ENCODE assay signal across 8 cellular contexts in the genomic region with DNA sequence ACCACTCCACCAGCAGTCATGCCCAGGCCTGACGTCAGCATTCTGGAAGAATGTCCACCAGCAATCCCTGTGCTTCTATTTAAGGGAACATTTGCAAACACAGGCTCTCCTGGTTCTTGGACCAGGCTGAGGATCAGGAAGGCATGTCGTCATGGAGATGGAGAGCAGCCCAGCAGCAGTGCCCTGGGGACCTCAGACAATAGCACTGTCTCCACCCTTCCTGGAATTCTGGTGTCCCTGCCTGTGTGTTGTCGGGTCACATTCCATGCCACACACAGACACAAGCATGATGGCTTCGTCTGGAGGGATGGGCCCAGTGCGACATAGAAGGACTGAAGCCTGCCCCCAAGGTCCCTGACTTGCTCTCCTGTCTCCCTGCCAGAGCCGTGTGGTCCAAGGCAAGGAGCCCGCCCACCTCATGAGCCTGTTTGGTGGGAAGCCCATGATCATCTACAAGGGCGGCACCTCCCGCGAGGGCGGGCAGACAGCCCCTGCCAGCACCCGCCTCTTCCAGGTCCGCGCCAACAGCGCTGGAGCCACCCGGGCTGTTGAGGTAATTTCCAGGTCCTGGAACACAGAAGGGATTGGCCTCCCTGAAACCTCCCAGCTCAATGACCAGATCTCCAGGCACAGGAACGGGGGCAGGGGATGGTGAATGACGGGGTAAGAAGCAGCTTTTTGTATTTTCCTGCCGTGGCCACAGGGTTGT. TPM values are rescaled to one million over a fixed set of nuclear protein-coding genes. Genes with fewer than 3 reads are reported as not detected.
A peak's percentile ranks its signal among the peaks of the same experiment; 100 is the strongest.
DNase-seq lines count a peak whose midpoint lies in the region; ATAC-seq and TF ChIP-seq lines count a peak whose summit lies in the region.
"Had no signal": no experiment of that assay in that cellular context is flagged by ENCODE, and none has a peak within 500 bp of the region (broad histone marks: within the 10 kb centered on the region; RNA-seq: fewer than 3 reads in every experiment).

No MANE protein-coding gene starts in this region.

- peaks cover 85% of the 10 kb centered on the region for H3K36me3 ChIP-seq in SJSA1
- peaks cover 48% of the 10 kb centered on the region for H3K36me3 ChIP-seq in fibroblast of lung (ENCODE audit: control insufficient read depth, insufficient read depth, low read length)
- H3K36me3 ChIP-seq in mucosa of rectum (ENCODE audit: control insufficient read depth in 2 of 2, insufficient read depth in 2 of 2, low read length in 2 of 2) = peaks cover 83 to 85% of the 10 kb centered on the region in 2 donors
- peaks cover 7% of the 10 kb centered on the region for H3K36me3 ChIP-seq in urinary bladder (ENCODE audit: insufficient read depth)
- no peaks in the 10 kb centered on the region; the same call in 1 of the 2 replicates for H3K36me3 ChIP-seq in H7 (replicated peaks; ENCODE audit: control insufficient read depth, insufficient read depth, low read length)
- H3K36me3 ChIP-seq in SK-N-SH (replicated peaks in 1 of 2; ENCODE audit: control insufficient read depth in 1 of 2, insufficient read depth in 2 of 2, low read length in 1 of 2) = peaks cover 48 to 68% of the 10 kb centered on the region in 2 experiments

- peak; percentile 96 for DNase-seq in SJSA1 (ENCODE audit: low read depth in 1 of 2, low spot score in 2 of 2)
- DNase-seq in fibroblast of lung (ENCODE audit: low read depth in 2 of 2) = peak; percentile 63 to 74
- DNase-seq in H7 = no peak
- no peak for DNase-seq in SK-N-SH

- TF ChIP-seq EP300 in SK-N-SH (IDR thresholded peaks at IDR 0.05; ENCODE audit: borderline replicate concordance in 1 of 2, low read depth in 1 of 2, low read length in 1 of 2) = no peak

- no peaks in the 10 kb centered on the region for H3F3A ChIP-seq in SK-N-SH (replicated peaks; ENCODE audit: insufficient read depth)

- no peaks in the 10 kb centered on the region for H4K20me1 ChIP-seq in fibroblast of lung (ENCODE audit: control insufficient read depth, extremely low read depth, insufficient read depth, low read length)
- no peaks in the 10 kb centered on the region for H4K20me1 ChIP-seq in SK-N-SH (ENCODE audit: insufficient read depth)

- TF ChIP-seq CTCF in fibroblast of lung (conservative IDR thresholded peaks at IDR 0.05 in 1 of 2, IDR thresholded peaks at IDR 0.05 in 1 of 2; ENCODE audit: low read depth in 1 of 2, low read length in 2 of 2) (no peak), SK-N-SH (IDR thresholded peaks at IDR 0.05) (no peak)

- H3K4me2 ChIP-seq in fibroblast of lung (ENCODE audit: extremely low read depth, insufficient read depth, low read length) (no peak overlapping the region), SK-N-SH (no peak overlapping the region)

- ATAC-seq in GM21737 (IDR thresholded peaks at IDR 0.05; ENCODE audit: unreplicated experiment) = no peak

- H3K4me3 ChIP-seq in SJSA1 = peak overlapping the region; percentile 10
- H3K4me3 ChIP-seq in fibroblast of lung (replicated peaks in 1 of 4; ENCODE audit: control extremely low read depth in 1 of 4, insufficient read depth in 1 of 4, low read depth in 3 of 4, low read length in 4 of 4) = no peak overlapping the region
- no peak overlapping the region for H3K4me3 ChIP-seq in mucosa of rectum (ENCODE audit: low read length in 2 of 2)
- no peak overlapping the region for H3K4me3 ChIP-seq in urinary bladder (ENCODE audit: low read depth, low read length)
- H3K4me3 ChIP-seq in H7 (ENCODE audit: insufficient read depth, low read depth, low read length) = no peak overlapping the region
- no peak overlapping the region for H3K4me3 ChIP-seq in SK-N-SH (ENCODE audit: low read depth in 2 of 2, low read length in 1 of 2)

- H3K79me2 ChIP-seq in fibroblast of lung (ENCODE audit: control insufficient read depth, insufficient read depth, low read length) (no peaks in the 10 kb centered on the region), SK-N-SH (ENCODE audit: insufficient read depth) (no peaks in the 10 kb centered on the region; the same call in 1 of the 2 replicates)

- no peaks in the 10 kb centered on the region for H3K27me3 ChIP-seq in SJSA1 (replicated peaks)
- no peaks in the 10 kb centered on the region for H3K27me3 ChIP-seq in fibroblast of lung (ENCODE audit: control insufficient read depth, insufficient read depth, low read length)
- no peaks in the 10 kb centered on the region for H3K27me3 ChIP-seq in mucosa of rectum (ENCODE audit: control insufficient read depth in 2 of 2, insufficient read depth in 2 of 2, low read length in 2 of 2)
- H3K27me3 ChIP-seq in H7 (ENCODE audit: control insufficient read depth, insufficient read depth, low read length) = no peaks in the 10 kb centered on the region
- no peaks in the 10 kb centered on the region for H3K27me3 ChIP-seq in SK-N-SH (ENCODE audit: insufficient read depth)

- 59% methylated on average over 19 of the region's 19 CpGs for WGBS in urinary bladder
- WGBS in SK-N-SH (ENCODE audit: low lambda C conversion rate) = 94% methylated on average over 10 of the region's 19 CpGs

- peak overlapping the region; percentile 70 for H3K27ac ChIP-seq in SJSA1
- peak overlapping the region; percentile 68 for H3K27ac ChIP-seq in fibroblast of lung (ENCODE audit: insufficient read depth, low read length)
- peak overlapping the region; percentile 75 to 79 for H3K27ac ChIP-seq in mucosa of rectum (ENCODE audit: low read depth in 2 of 2, low read length in 2 of 2)
- peak overlapping the region; percentile 51 for H3K27ac ChIP-seq in urinary bladder (ENCODE audit: low read depth)
- H3K27ac ChIP-seq in SK-N-SH (ENCODE audit: low read depth in 2 of 2, low read length in 1 of 2) = no peak overlapping the region
- H3K27ac ChIP-seq: HL-60 had no signal

- no peaks in the 10 kb centered on the region for H3K9me2 ChIP-seq in SK-N-SH

- H3K4me1 ChIP-seq in SJSA1 (replicated peaks) = peaks cover 49% of the 10 kb centered on the region
- H3K4me1 ChIP-seq in fibroblast of lung (ENCODE audit: control insufficient read depth, extremely low read depth, insufficient read depth, low read length) = peaks cover 25% of the 10 kb centered on the region
- peaks cover under 1 to 3% of the 10 kb centered on the region in 2 donors for H3K4me1 ChIP-seq in mucosa of rectum (ENCODE audit: control insufficient read depth in 2 of 2, insufficient read depth in 2 of 2, low read length in 2 of 2)
- H3K4me1 ChIP-seq in urinary bladder (ENCODE audit: insufficient read depth) = no peaks in the 10 kb centered on the region
- peaks cover 0 to 5% of the 10 kb centered on the region in 2 experiments; a peak in 2 of 4 replicates for H3K4me1 ChIP-seq in SK-N-SH (ENCODE audit: control insufficient read depth in 1 of 2, insufficient read depth in 2 of 2, low read depth in 1 of 2, low read length in 1 of 2)

- TF ChIP-seq RAD21 in SK-N-SH (IDR thresholded peaks at IDR 0.05; ENCODE audit: low read length) = no peak

- POLR2A ChIA-PET in SK-N-SH (lab: Yijun Ruan, JAX) = no interaction called here

- H3K9ac ChIP-seq in fibroblast of lung (ENCODE audit: insufficient read depth, low read length) (no peak overlapping the region), mucosa of rectum (ENCODE audit: low read depth in 1 of 2, low read length in 2 of 2) (peak overlapping the region in 1 of 2 donors; percentile 16), SK-N-SH (no peak overlapping the region)

- CTCF ChIA-PET in SK-N-SH (lab: Yijun Ruan, JAX) = interaction anchor here (1.0 to 2.0 kb wide), 3 partner anchors 67 to 570 kb away, joined by 3 to 4 read pairs (median 3); no protein-coding TSS in a partner anchor

- H2AFZ ChIP-seq in fibroblast of lung (ENCODE audit: low read length) (no peak overlapping the region), SK-N-SH (ENCODE audit: low read depth) (no peak overlapping the region)

- H3K9me3 ChIP-seq in SJSA1 (replicated peaks) (no peaks in the 10 kb centered on the region), fibroblast of lung (ENCODE audit: control insufficient read depth, insufficient read depth, low read depth, low read length) (no peaks in the 10 kb centered on the region), mucosa of rectum (ENCODE audit: control insufficient read depth in 2 of 2, low read length in 2 of 2) (no peaks in the 10 kb centered on the region), SK-N-SH (no peaks in the 10 kb centered on the region)

TF ChIP-seq in SK-N-SH, 30 proteins besides CTCF, POLR2A, EP300 and RAD21:
- TF ChIP-seq SIN3A (IDR thresholded peaks at IDR 0.05; ENCODE audit: borderline replicate concordance, low read depth, low read length) (no peak), FOXJ3 (CRISPR knock-in tag; IDR thresholded peaks at IDR 0.05) (no peak), ELF1 (IDR thresholded peaks at IDR 0.05) (no peak)
- TF ChIP-seq, protein P1, sequence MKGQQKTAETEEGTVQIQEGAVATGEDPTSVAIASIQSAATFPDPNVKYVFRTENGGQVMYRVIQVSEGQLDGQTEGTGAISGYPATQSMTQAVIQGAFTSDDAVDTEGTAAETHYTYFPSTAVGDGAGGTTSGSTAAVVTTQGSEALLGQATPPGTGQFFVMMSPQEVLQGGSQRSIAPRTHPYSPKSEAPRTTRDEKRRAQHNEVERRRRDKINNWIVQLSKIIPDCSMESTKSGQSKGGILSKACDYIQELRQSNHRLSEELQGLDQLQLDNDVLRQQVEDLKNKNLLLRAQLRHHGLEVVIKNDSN (IDR thresholded peaks at IDR 0.05; ENCODE audit: borderline replicate concordance, low read depth) = no peak

RNA-seq across cellular contexts. Expression of gene STOM, which starts 43.8 kb away (rescaled TPM):
- 192 and 200 TPM in 2 replicates for total RNA-seq in SJSA1 (2014; rRNA removed; shearing (Covaris generic))
- total RNA-seq in fibroblast of lung (215 and 248 TPM in 2 replicates), urinary bladder (148 TPM)
- polyA plus RNA-seq in fibroblast of lung (224 and 536 TPM in 2 replicates), urinary bladder (263 TPM), SK-N-SH (2012; rRNA removed) (40.5 and 49.7 TPM in 2 replicates)
- polyA plus RNA-seq in fibroblast of lung (2012) = 151 and 362 TPM in 2 replicates
- polyA minus RNA-seq in fibroblast of lung (ENCODE audit: low replicate concordance) = 62.3 and 103 TPM in 2 replicates
- total RNA-seq in H7 (2014; rRNA removed; shearing (Covaris generic)) = 51.8 and 53.2 TPM in 2 replicates
- 55.2 and 55.7 TPM in 2 replicates for polyA plus RNA-seq in SK-N-SH (2012; cell fraction: cytosol; rRNA removed)
- polyA plus RNA-seq in SK-N-SH (2012; cell fraction: nucleus; rRNA removed) = 11.9 and 21.8 TPM in 2 replicates

RNA-seq across cellular contexts. Expression of gene GSN, which starts 58.3 kb away (rescaled TPM):
- total RNA-seq in SJSA1 (2014; rRNA removed; shearing (Covaris generic)) = 284 and 331 TPM in 2 replicates
- total RNA-seq in fibroblast of lung (326 and 588 TPM in 2 replicates), urinary bladder (405 TPM)
- polyA plus RNA-seq in fibroblast of lung (388 and 432 TPM in 2 replicates), urinary bladder (2,591 TPM), SK-N-SH (2012; rRNA removed) (168 and 172 TPM in 2 replicates)
- polyA plus RNA-seq in fibroblast of lung (2012) = 328 and 371 TPM in 2 replicates
- 613 and 774 TPM in 2 replicates for polyA minus RNA-seq in fibroblast of lung (ENCODE audit: low replicate concordance)
- 73.0 and 78.5 TPM in 2 replicates for total RNA-seq in H7 (2014; rRNA removed; shearing (Covaris generic))
- 82.7 and 123 TPM in 2 replicates for polyA plus RNA-seq in SK-N-SH (2012; cell fraction: cytosol; rRNA removed)
- polyA plus RNA-seq in SK-N-SH (2012; cell fraction: nucleus; rRNA removed) = 205 and 218 TPM in 2 replicates

Comparison
In these comparisons a context has a peak if more than half of its experiments do, and no peak if none do; other contexts are left out.
1. DNase-seq: peak in SJSA1 (2 of 2) and fibroblast of lung (2 of 2); none in H7 (single experiment) and SK-N-SH (single experiment).
2. H3K27ac ChIP-seq: peak in SJSA1 (single experiment), fibroblast of lung (single experiment), mucosa of rectum (2 of 2) and urinary bladder (single experiment); none in SK-N-SH (0 of 2).